In the genomic region with DNA sequence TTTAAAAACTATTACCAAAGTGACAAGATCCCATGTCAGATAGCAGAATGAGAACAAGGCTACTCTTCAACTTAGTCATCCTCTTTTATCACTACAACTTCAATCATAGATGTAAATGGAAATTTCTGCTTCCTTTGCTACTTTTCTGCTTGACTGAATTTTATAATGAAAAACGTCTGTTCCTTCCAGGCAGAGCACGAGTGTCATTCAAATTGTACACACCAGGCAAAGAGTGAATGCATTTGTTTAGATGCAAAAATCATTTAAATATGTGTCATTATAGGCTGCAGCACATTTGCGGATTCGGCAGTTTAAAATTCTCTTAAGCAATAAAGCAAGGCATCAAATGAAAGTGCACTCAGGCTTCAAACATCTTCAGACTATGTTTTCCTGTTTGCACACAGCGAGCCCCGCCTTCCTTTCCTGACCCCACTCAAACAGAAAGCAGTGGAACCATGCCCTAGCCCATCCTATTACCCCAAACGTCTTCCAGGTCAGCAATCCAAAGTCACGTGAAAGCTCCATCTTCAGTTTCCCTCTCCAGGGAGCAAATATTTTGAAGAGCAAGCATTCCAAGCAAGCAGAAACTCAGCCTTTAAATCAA, we compare ENCODE assay signal across 9 cellular contexts.
DNase-seq lines count a peak whose midpoint lies in the region; ATAC-seq and TF ChIP-seq lines count a peak whose summit lies in the region.
"Had no signal": no experiment of that assay in that cellular context is flagged by ENCODE, and none has a peak within 500 bp of the region (broad histone marks: within the 10 kb centered on the region; RNA-seq: fewer than 3 reads in every experiment).

No MANE protein-coding gene starts in this region.

- H3K9me3 ChIP-seq in Loucy (ENCODE audit: insufficient read depth, low read depth, low read length): no peaks in the 10 kb centered on the region
- no peaks in the 10 kb centered on the region for H3K9me3 ChIP-seq in upper lobe of left lung

- peak overlapping the region in 3 of 4 donors; percentile 20 to 44 (median 23) for H3K27ac ChIP-seq in upper lobe of left lung
- H3K27ac ChIP-seq: C4-2B had no signal

- ATAC-seq in activated CD4-positive, CD25-positive, alpha-beta regulatory T cell treated with anti-CD3 and anti-CD28 coated beads, Interleukin-2, amount 50 U/mL, for 24 hours: peak; percentile 28 to 38
- peak; percentile 80 to 81 for ATAC-seq in activated naive CD4-positive, alpha-beta T cell treated with anti-CD3 and anti-CD28 coated beads, Interleukin-2, amount 50 U/mL, for 72 hours
- ATAC-seq in upper lobe of left lung (ENCODE audit: low FRiP score in 2 of 2) (peak; percentile 71 to 73), HG03469 (IDR thresholded peaks at IDR 0.05; ENCODE audit: unreplicated experiment) (no peak)

- TF ChIP-seq EP300 in upper lobe of left lung (IDR thresholded peaks at IDR 0.05): no peak

- H3K79me2 ChIP-seq in Loucy (ENCODE audit: insufficient read depth, low read length): no peaks in the 10 kb centered on the region

- no peaks in the 10 kb centered on the region for H3F3A ChIP-seq in Loucy (ENCODE audit: low read depth)

- peak overlapping the region; percentile 42 for H3K4me2 ChIP-seq in Loucy (ENCODE audit: low read depth, low read length, poor library complexity, severe bottlenecking)

- no peak for TF ChIP-seq POLR2A in upper lobe of left lung (IDR thresholded peaks at IDR 0.05)

- DNase-seq in activated CD4-positive, CD25-positive, alpha-beta regulatory T cell treated with anti-CD3 and anti-CD28 coated beads, Interleukin-2, amount 50 U/mL, for 72 hours: no peak
- DNase-seq in activated naive CD4-positive, alpha-beta T cell treated with anti-CD3 and anti-CD28 coated beads, Interleukin-2, amount 50 U/mL, for 72 hours (ENCODE audit: low spot score in 2 of 2): no peak
- DNase-seq in kidney glomerular epithelial cell (lab: John Stamatoyannopoulos, UW): peak; percentile 10
- peak in 1 of 2 donors; percentile 40 for DNase-seq in upper lobe of left lung
- no peak for DNase-seq in nucleus accumbens (lab: John Stamatoyannopoulos, UW)

- no peak overlapping the region for H3K9ac ChIP-seq in Loucy (ENCODE audit: low read depth, low read length, poor library complexity, severe bottlenecking)

- no peaks in the 10 kb centered on the region for H3K27me3 ChIP-seq in Loucy (ENCODE audit: insufficient read depth, low read length, poor library complexity, severe bottlenecking)
- no peaks in the 10 kb centered on the region for H3K27me3 ChIP-seq in upper lobe of left lung

- H2AFZ ChIP-seq in Loucy (ENCODE audit: low read length): peak overlapping the region; percentile 60; the same call in 1 of the 2 replicates

- WGBS in upper lobe of left lung, 2 donors: 2 to 7% methylated on average over 8 of the region's 8 CpGs

- H3K4me3 ChIP-seq in Loucy (ENCODE audit: low read length, poor library complexity, severe bottlenecking) (no peak overlapping the region), upper lobe of left lung (peak overlapping the region in 2 of 4 donors; percentile 15 to 19)

- no peaks in the 10 kb centered on the region for H4K20me1 ChIP-seq in Loucy (ENCODE audit: insufficient read depth, low read length, poor library complexity, severe bottlenecking)

- no peaks in the 10 kb centered on the region for H3K36me3 Mint-ChIP-seq in activated naive CD4-positive, alpha-beta T cell treated with anti-CD3 and anti-CD28 coated beads, Interleukin-2, amount 50 U/mL, for 72 hours

- TF ChIP-seq CTCF in Loucy (conservative IDR thresholded peaks at IDR 0.05; ENCODE audit: low read length) (no peak), upper lobe of left lung (IDR thresholded peaks at IDR 0.05) (no peak)

- H3K9me3 Mint-ChIP-seq in activated naive CD4-positive, alpha-beta T cell treated with anti-CD3 and anti-CD28 coated beads, Interleukin-2, amount 50 U/mL, for 72 hours: no peaks in the 10 kb centered on the region

- H3K4me1 ChIP-seq in Loucy (ENCODE audit: insufficient read depth, low read length, poor library complexity, severe bottlenecking) (no peaks in the 10 kb centered on the region), upper lobe of left lung (peaks cover 19 to 30% (median 25%) of the 10 kb centered on the region in 4 donors)

- no peaks in the 10 kb centered on the region for H3K9me2 ChIP-seq in Loucy (replicated peaks; ENCODE audit: low read depth, low read length)

- peak overlapping the region; percentile 65 to 70 for H3K27ac Mint-ChIP-seq in activated naive CD4-positive, alpha-beta T cell treated with anti-CD3 and anti-CD28 coated beads, Interleukin-2, amount 50 U/mL, for 72 hours

- H3K36me3 ChIP-seq in Loucy (ENCODE audit: insufficient read depth, low read length) (no peaks in the 10 kb centered on the region), upper lobe of left lung (no peaks in the 10 kb centered on the region)
